ENCODE assay signal across 12 cellular contexts in genomic region chr5:27472875-27473274, GRCh38.
A peak's percentile ranks its signal among the peaks of the same experiment; 100 is the strongest.
DNase-seq lines count a peak whose midpoint lies in the region; ATAC-seq, FAIRE-seq and TF ChIP-seq lines count a peak whose summit lies in the region.
"Had no signal": no experiment of that assay in that cellular context is flagged by ENCODE, and none has a peak within 500 bp of the region (broad histone marks: within the 10 kb centered on the region; RNA-seq: fewer than 3 reads in every experiment).

No MANE protein-coding gene starts in this region.

- peak; percentile 18 for FAIRE-seq in GM19239 (lab: Jason Lieb, UNC)
- FAIRE-seq: kidney had no signal

- no peak for TF ChIP-seq CTCF in AG10803 (conservative IDR thresholded peaks at IDR 0.05; ENCODE audit: low read length)
- no peak for TF ChIP-seq CTCF in OCI-LY7 (conservative IDR thresholded peaks at IDR 0.05; ENCODE audit: low read length)
- TF ChIP-seq CTCF in glutamatergic neuron (IDR thresholded peaks at IDR 0.05; ENCODE audit: partially characterized antibody, unreplicated experiment), result no peak

- no peaks in the 10 kb centered on the region for H4K20me1 ChIP-seq in OCI-LY7 (ENCODE audit: insufficient read depth, low read length)

- BruUV-seq in OCI-LY7 (replicated peaks; lab: Mats Ljungman, UMichigan), result no TSS peak

- H3K36me3 Mint-ChIP-seq in glutamatergic neuron (ENCODE audit: unreplicated experiment), result peaks cover 29% of the 10 kb centered on the region
- H3K36me3 Mint-ChIP-seq in activated T-cell treated with anti-CD3 and anti-CD28 coated beads, Interleukin-2, amount 50 U/mL, for 72 hours (ENCODE audit: insufficient read depth in 2 of 2), result peaks cover under 1 to 3% of the 10 kb centered on the region in 2 donors

- H3K27me3 Mint-ChIP-seq in glutamatergic neuron (ENCODE audit: unreplicated experiment), result peaks cover 14% of the 10 kb centered on the region
- no peaks in the 10 kb centered on the region for H3K27me3 Mint-ChIP-seq in activated T-cell treated with anti-CD3 and anti-CD28 coated beads, Interleukin-2, amount 50 U/mL, for 72 hours (ENCODE audit: low read depth)

- H3K36me3 ChIP-seq in OCI-LY7 (ENCODE audit: insufficient read depth, low read length), result no peaks in the 10 kb centered on the region

- peaks cover 7% of the 10 kb centered on the region; the same call in 1 of the 2 replicates for H3K9me3 ChIP-seq in OCI-LY7 (ENCODE audit: low read length)

- no peak overlapping the region for H3K27ac ChIP-seq in OCI-LY7 (ENCODE audit: low read depth, low read length, poor library complexity, severe bottlenecking)

- H2AFZ ChIP-seq in OCI-LY7 (ENCODE audit: low read length), result no peak overlapping the region

- H3K79me2 ChIP-seq in OCI-LY7 (ENCODE audit: insufficient read depth, low read depth, low read length), result no peaks in the 10 kb centered on the region

- DNase-seq in AG10803 (ENCODE audit: low read depth) (peak; percentile 4), GM19239 (ENCODE audit: insufficient read length, low spot score) (no peak), OCI-LY7 (ENCODE audit: low spot score) (no peak), glutamatergic neuron (no peak), AG08395 (ENCODE audit: low spot score) (no peak), NCI-H510A (lab: John Stamatoyannopoulos, UW) (no peak), dedifferentiated amniotic fluid mesenchymal stem cell (ENCODE audit: extremely low spot score) (no peak)
- DNase-seq in activated T-cell treated with anti-CD3 and anti-CD28 coated beads, Interleukin-2, amount 50 U/mL, for 72 hours, result no peak
- DNase-seq: activated CD4-positive, alpha-beta T cell treated with anti-CD3 and anti-CD28 coated beads for 1 hour; activated naive CD4-positive, alpha-beta T cell; kidney; natural killer cell had no signal

- peak overlapping the region; percentile 41; the same call in 1 of the 2 replicates for H3K4me2 ChIP-seq in OCI-LY7 (ENCODE audit: low read length)

- peak overlapping the region; percentile 99 for H3K27ac Mint-ChIP-seq in glutamatergic neuron (ENCODE audit: unreplicated experiment)
- no peak overlapping the region for H3K27ac Mint-ChIP-seq in activated T-cell treated with anti-CD3 and anti-CD28 coated beads, Interleukin-2, amount 50 U/mL, for 72 hours
- H3K27ac Mint-ChIP-seq: natural killer cell had no signal

- H3K4me3 Mint-ChIP-seq in glutamatergic neuron (ENCODE audit: unreplicated experiment), result peak overlapping the region; percentile 97
- H3K4me3 Mint-ChIP-seq in activated T-cell treated with anti-CD3 and anti-CD28 coated beads, Interleukin-2, amount 50 U/mL, for 72 hours, result no peak overlapping the region
- H3K4me3 Mint-ChIP-seq: natural killer cell had no signal

- POLR2A ChIA-PET in OCI-LY7 (lab: Charles Lee), result no interaction called here

- intact Hi-C loops in OCI-LY7 (cut with micrococcal nuclease; ENCODE audit: unreplicated experiment), result no loop called here

- H3K9me3 Mint-ChIP-seq in glutamatergic neuron (ENCODE audit: unreplicated experiment), result peaks cover 14% of the 10 kb centered on the region
- peaks cover 4 to 10% of the 10 kb centered on the region in 2 donors for H3K9me3 Mint-ChIP-seq in activated T-cell treated with anti-CD3 and anti-CD28 coated beads, Interleukin-2, amount 50 U/mL, for 72 hours

- H3K4me3 ChIP-seq in AG10803 (ENCODE audit: low read length), result peak overlapping the region; percentile 59
- H3K4me3 ChIP-seq in OCI-LY7 (ENCODE audit: low read depth, low read length, poor library complexity, severe bottlenecking), result no peak overlapping the region

- CTCF ChIA-PET in OCI-LY7 (lab: Charles Lee; ENCODE audit: unreplicated experiment), result no interaction called here

- H3K4me1 Mint-ChIP-seq in glutamatergic neuron (ENCODE audit: low read depth, unreplicated experiment), result peaks cover 13% of the 10 kb centered on the region
- H3K4me1 Mint-ChIP-seq in activated T-cell treated with anti-CD3 and anti-CD28 coated beads, Interleukin-2, amount 50 U/mL, for 72 hours (ENCODE audit: low read depth), result no peaks in the 10 kb centered on the region
- H3K4me1 Mint-ChIP-seq: natural killer cell had no signal

- no peaks in the 10 kb centered on the region for H3K4me1 ChIP-seq in OCI-LY7 (ENCODE audit: insufficient read depth, low read length, poor library complexity, severe bottlenecking)

- ATAC-seq in activated T-cell treated with anti-CD3 and anti-CD28 coated beads, Interleukin-2, amount 50 U/mL, for 72 hours (replicated peaks in 1 of 2), result no peak
- ATAC-seq: natural killer cell had no signal

- H3K9me2 ChIP-seq in OCI-LY7 (ENCODE audit: insufficient read depth, low read length), result no peaks in the 10 kb centered on the region
